Comparison of ENCODE assay signal across 15 cellular contexts in genomic region chr20:6588296-6588695, GRCh38.
DNase-seq lines count a peak whose midpoint lies in the region; ATAC-seq, FAIRE-seq and TF ChIP-seq lines count a peak whose summit lies in the region.
"Had no signal": no experiment of that assay in that cellular context is flagged by ENCODE, and none has a peak within 500 bp of the region (broad histone marks: within the 10 kb centered on the region; RNA-seq: fewer than 3 reads in every experiment).

No MANE protein-coding gene starts in this region.

- no peak overlapping the region for H3K4me3 Mint-ChIP-seq in activated CD4-positive, alpha-beta T cell treated with anti-CD3 and anti-CD28 coated beads for 36 hours
- H3K4me3 Mint-ChIP-seq: activated naive CD4-positive, alpha-beta T cell treated with anti-CD3 and anti-CD28 coated beads, Interleukin-2, amount 50 U/mL, for 24 hours had no signal

- H3F3A ChIP-seq in PC-3 (ENCODE audit: low read length, unreplicated experiment) = no peaks in the 10 kb centered on the region

- ATAC-seq in PC-3 = no peak
- no peak for ATAC-seq in activated CD4-positive, alpha-beta T cell treated with anti-CD3 and anti-CD28 coated beads for 36 hours
- ATAC-seq: mucosa of descending colon had no signal

- no peaks in the 10 kb centered on the region for H3K36me3 ChIP-seq in PC-3 (ENCODE audit: low read depth, low read length)
- H3K36me3 ChIP-seq in fibroblast of lung (ENCODE audit: control insufficient read depth, insufficient read depth, low read length) = no peaks in the 10 kb centered on the region
- H3K36me3 ChIP-seq: esophagus squamous epithelium had no signal

- H3K9me2 ChIP-seq in PC-3 (replicated peaks; ENCODE audit: low read length) = no peaks in the 10 kb centered on the region

- H3K9me3 ChIP-seq in PC-3 (ENCODE audit: low read length) (no peaks in the 10 kb centered on the region), fibroblast of lung (ENCODE audit: control insufficient read depth, insufficient read depth, low read depth, low read length) (no peaks in the 10 kb centered on the region)
- H3K9me3 ChIP-seq: esophagus squamous epithelium, mucosa of descending colon had no signal

- H3K4me1 ChIP-seq in PC-3 (ENCODE audit: insufficient read depth, low read length) (peaks cover 34% of the 10 kb centered on the region), fibroblast of lung (ENCODE audit: control insufficient read depth, extremely low read depth, insufficient read depth, low read length) (peaks cover 5% of the 10 kb centered on the region)

- CTCF ChIA-PET in PC-3 (lab: Charles Lee) = no interaction called here
- CTCF ChIA-PET in activated CD4-positive, alpha-beta T cell treated with anti-CD3 and anti-CD28 coated beads for 36 hours (lab: Charles Lee) = no interaction called here

- H3K9ac ChIP-seq in PC-3 (ENCODE audit: low read length) (no peak overlapping the region), fibroblast of lung (ENCODE audit: insufficient read depth, low read length) (no peak overlapping the region)

- DNase-seq in Caki2 (ENCODE audit: low read depth) (peak; percentile 21), NCI-H1092 treated with DMSO at 0.1 percent for 48 hours (lab: John Stamatoyannopoulos, UW) (peak; percentile 78), PC-3 (peak; percentile 79), fibroblast of lung (ENCODE audit: low read depth in 2 of 2) (peak; percentile 42 to 62), frontal cortex (ENCODE audit: low spot score in 2 of 2) (no peak), NAMALWA (ENCODE audit: low spot score) (no peak)
- no peak for DNase-seq in activated CD4-positive, alpha-beta T cell treated with anti-CD3 and anti-CD28 coated beads for 36 hours
- DNase-seq in stimulated activated CD8-positive, alpha-beta memory T cell treated with anti-CD3 and anti-CD28 coated beads, Interleukin-4, amount 100 ng/mL, for 48 hours = no peak
- DNase-seq: Calu3, esophagus squamous epithelium, KG1, posterior cingulate gyrus, Right ventricle myocardium superior had no signal

- intact Hi-C loops in PC-3 (cut with micrococcal nuclease) = no loop called here
- intact Hi-C loops in activated CD4-positive, alpha-beta T cell treated with anti-CD3 and anti-CD28 coated beads for 36 hours (cut with DNase I, micrococcal nuclease) = no loop called here

- no peaks in the 10 kb centered on the region for H3K36me3 Mint-ChIP-seq in activated CD4-positive, alpha-beta T cell treated with anti-CD3 and anti-CD28 coated beads for 36 hours (ENCODE audit: low read depth)
- H3K36me3 Mint-ChIP-seq: activated naive CD4-positive, alpha-beta T cell treated with anti-CD3 and anti-CD28 coated beads, Interleukin-2, amount 50 U/mL, for 24 hours had no signal

- in situ Hi-C loops in Caki2 (cut with HindIII; ENCODE audit: low pct_unique_long_range_greater_than_20kb, low sequenced_read_pairs) = no loop called here

- peaks cover 12% of the 10 kb centered on the region for H3K9me3 Mint-ChIP-seq in activated CD4-positive, alpha-beta T cell treated with anti-CD3 and anti-CD28 coated beads for 36 hours (ENCODE audit: low read depth)

- H4K20me1 ChIP-seq in PC-3 (ENCODE audit: low read length) (no peaks in the 10 kb centered on the region), fibroblast of lung (ENCODE audit: control insufficient read depth, extremely low read depth, insufficient read depth, low read length) (no peaks in the 10 kb centered on the region)

- POLR2A ChIA-PET in PC-3 (lab: Charles Lee; ENCODE audit: unreplicated experiment) = no interaction called here
- POLR2A ChIA-PET in activated CD4-positive, alpha-beta T cell treated with anti-CD3 and anti-CD28 coated beads for 36 hours (lab: Charles Lee) = no interaction called here

- no peaks in the 10 kb centered on the region for H3K79me2 ChIP-seq in PC-3 (ENCODE audit: low read length)
- H3K79me2 ChIP-seq in fibroblast of lung (ENCODE audit: control insufficient read depth, insufficient read depth, low read length) = no peaks in the 10 kb centered on the region

- TF ChIP-seq CTCF in PC-3 (conservative IDR thresholded peaks at IDR 0.05; ENCODE audit: low read depth, low read length) = no peak
- no peak for TF ChIP-seq CTCF in fibroblast of lung (conservative IDR thresholded peaks at IDR 0.05 in 1 of 2, IDR thresholded peaks at IDR 0.05 in 1 of 2; ENCODE audit: low read depth in 1 of 2, low read length in 2 of 2)

- BruUV-seq in PC-3 (replicated peaks; lab: Mats Ljungman, UMichigan) = no TSS peak

- H3K4me3 ChIP-seq in PC-3 (ENCODE audit: low read length) (no peak overlapping the region), fibroblast of lung (replicated peaks in 1 of 4; ENCODE audit: control extremely low read depth in 1 of 4, insufficient read depth in 1 of 4, low read depth in 3 of 4, low read length in 4 of 4) (no peak overlapping the region)
- H3K4me3 ChIP-seq: esophagus squamous epithelium, mucosa of descending colon had no signal

- no peak for FAIRE-seq in frontal cortex (lab: Jason Lieb, UNC)

- H3K4me2 ChIP-seq in PC-3 (ENCODE audit: low read length) (no peak overlapping the region), fibroblast of lung (ENCODE audit: extremely low read depth, insufficient read depth, low read length) (no peak overlapping the region)

- no peaks in the 10 kb centered on the region for H3K27me3 Mint-ChIP-seq in activated CD4-positive, alpha-beta T cell treated with anti-CD3 and anti-CD28 coated beads for 36 hours

- no peak overlapping the region for H3K27ac ChIP-seq in PC-3 (ENCODE audit: low read length)
- H3K27ac ChIP-seq in fibroblast of lung (ENCODE audit: insufficient read depth, low read length) = no peak overlapping the region
- H3K27ac ChIP-seq: esophagus squamous epithelium had no signal

- H3K27me3 ChIP-seq in PC-3 (ENCODE audit: low read length) (no peaks in the 10 kb centered on the region), fibroblast of lung (ENCODE audit: control insufficient read depth, insufficient read depth, low read length) (no peaks in the 10 kb centered on the region)
- H3K27me3 ChIP-seq: esophagus squamous epithelium had no signal

- H2AFZ ChIP-seq in PC-3 (ENCODE audit: low read length) (no peak overlapping the region), fibroblast of lung (ENCODE audit: low read length) (no peak overlapping the region)

- no peaks in the 10 kb centered on the region for H3K4me1 Mint-ChIP-seq in activated CD4-positive, alpha-beta T cell treated with anti-CD3 and anti-CD28 coated beads for 36 hours
- H3K4me1 Mint-ChIP-seq: activated naive CD4-positive, alpha-beta T cell treated with anti-CD3 and anti-CD28 coated beads, Interleukin-2, amount 50 U/mL, for 24 hours had no signal

- H3K27ac Mint-ChIP-seq in activated CD4-positive, alpha-beta T cell treated with anti-CD3 and anti-CD28 coated beads for 36 hours = no peak overlapping the region
- H3K27ac Mint-ChIP-seq: activated naive CD4-positive, alpha-beta T cell treated with anti-CD3 and anti-CD28 coated beads, Interleukin-2, amount 50 U/mL, for 24 hours had no signal

Comparison
In these comparisons a context has a peak if more than half of its experiments do, and no peak if none do; other contexts are left out.
1. DNase-seq: peak in Caki2 (single experiment), NCI-H1092 treated with DMSO at 0.1 percent for 48 hours (single experiment), PC-3 (single experiment) and fibroblast of lung (2 of 2); none in activated CD4-positive, alpha-beta T cell treated with anti-CD3 and anti-CD28 coated beads for 36 hours (single experiment), stimulated activated CD8-positive, alpha-beta memory T cell treated with anti-CD3 and anti-CD28 coated beads, Interleukin-4, amount 100 ng/mL, for 48 hours (single experiment), frontal cortex (0 of 2) and NAMALWA (single experiment).